ENCODE assay signal across 1 cellular context in the genomic region with DNA sequence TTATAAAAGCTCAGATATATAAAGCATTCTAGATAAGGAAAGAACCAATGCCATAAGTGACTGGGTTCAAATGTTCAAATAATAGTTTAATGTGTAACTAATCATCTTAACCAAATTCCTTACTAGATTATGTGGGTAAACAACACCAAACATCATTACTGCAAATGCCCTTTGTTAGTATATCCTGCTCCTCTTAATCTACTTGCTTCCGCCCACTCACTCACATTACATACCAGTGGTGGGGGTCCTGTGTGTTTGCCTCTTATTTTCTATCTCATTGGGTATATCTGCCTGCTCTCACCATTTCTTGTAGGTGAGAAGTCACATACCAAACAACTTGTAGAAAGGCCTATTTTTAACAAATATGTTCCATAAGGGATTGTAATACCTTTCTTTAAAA.
TF ChIP-seq lines count a peak whose summit lies in the region.

No MANE protein-coding gene starts in this region.

TF ChIP-seq in GM23338, 12 proteins besides CTCF, POLR2A, EP300 and RAD21 (continued from another document):
- TF ChIP-seq ZNF462 (CRISPR knock-in tag; IDR thresholded peaks at IDR 0.05), result no peak
- TF ChIP-seq CREB1 (CRISPR knock-in tag; IDR thresholded peaks at IDR 0.05; ENCODE audit: low read depth), result no peak
- no peak for TF ChIP-seq STAT1 (IDR thresholded peaks at IDR 0.05; ENCODE audit: unreplicated experiment)
